Comparison of ENCODE assay signal across 2 cellular contexts in the genomic region with DNA sequence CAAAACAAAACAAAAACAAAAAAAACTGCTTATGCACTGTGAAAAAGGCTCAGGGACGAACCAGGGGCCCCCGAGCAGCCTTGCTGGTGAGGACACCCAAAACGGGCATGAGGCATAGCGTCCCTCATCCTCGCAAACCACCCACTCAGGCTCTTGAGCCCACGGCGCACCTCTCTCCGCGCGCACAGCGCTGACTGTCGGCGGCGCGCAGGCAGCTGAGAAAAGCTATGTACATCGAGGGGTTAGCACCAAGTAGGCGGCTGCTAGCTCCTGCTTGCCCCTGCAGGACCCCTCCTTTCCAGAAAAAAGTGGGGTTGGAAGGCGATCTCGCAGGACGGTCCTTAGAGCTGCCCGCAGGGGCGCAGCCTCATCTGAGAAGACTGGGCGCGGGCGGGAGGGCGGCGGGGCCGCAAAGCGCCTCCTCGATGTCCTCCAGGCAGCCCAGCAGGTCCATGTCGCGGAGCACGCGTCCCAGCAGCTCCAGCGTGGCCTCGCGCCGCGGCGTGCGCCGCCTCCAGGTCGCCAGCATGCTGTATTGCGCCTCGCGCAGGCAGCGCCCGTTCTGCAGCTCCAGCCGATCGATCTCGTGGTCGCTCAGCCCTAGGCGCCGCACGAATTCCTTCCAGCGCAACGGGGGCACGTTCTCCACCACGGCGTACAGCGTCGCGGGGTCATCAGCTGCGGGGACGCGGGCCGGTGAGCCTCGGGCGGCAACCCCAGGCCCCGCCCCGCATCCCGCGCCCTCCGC.
TF ChIP-seq lines count a peak whose summit lies in the region.

No MANE protein-coding gene starts in this region.

TF ChIP-seq in GM23338, 12 proteins besides CTCF, POLR2A, EP300 and RAD21 (continued from another document):
- TF ChIP-seq, protein P1, sequence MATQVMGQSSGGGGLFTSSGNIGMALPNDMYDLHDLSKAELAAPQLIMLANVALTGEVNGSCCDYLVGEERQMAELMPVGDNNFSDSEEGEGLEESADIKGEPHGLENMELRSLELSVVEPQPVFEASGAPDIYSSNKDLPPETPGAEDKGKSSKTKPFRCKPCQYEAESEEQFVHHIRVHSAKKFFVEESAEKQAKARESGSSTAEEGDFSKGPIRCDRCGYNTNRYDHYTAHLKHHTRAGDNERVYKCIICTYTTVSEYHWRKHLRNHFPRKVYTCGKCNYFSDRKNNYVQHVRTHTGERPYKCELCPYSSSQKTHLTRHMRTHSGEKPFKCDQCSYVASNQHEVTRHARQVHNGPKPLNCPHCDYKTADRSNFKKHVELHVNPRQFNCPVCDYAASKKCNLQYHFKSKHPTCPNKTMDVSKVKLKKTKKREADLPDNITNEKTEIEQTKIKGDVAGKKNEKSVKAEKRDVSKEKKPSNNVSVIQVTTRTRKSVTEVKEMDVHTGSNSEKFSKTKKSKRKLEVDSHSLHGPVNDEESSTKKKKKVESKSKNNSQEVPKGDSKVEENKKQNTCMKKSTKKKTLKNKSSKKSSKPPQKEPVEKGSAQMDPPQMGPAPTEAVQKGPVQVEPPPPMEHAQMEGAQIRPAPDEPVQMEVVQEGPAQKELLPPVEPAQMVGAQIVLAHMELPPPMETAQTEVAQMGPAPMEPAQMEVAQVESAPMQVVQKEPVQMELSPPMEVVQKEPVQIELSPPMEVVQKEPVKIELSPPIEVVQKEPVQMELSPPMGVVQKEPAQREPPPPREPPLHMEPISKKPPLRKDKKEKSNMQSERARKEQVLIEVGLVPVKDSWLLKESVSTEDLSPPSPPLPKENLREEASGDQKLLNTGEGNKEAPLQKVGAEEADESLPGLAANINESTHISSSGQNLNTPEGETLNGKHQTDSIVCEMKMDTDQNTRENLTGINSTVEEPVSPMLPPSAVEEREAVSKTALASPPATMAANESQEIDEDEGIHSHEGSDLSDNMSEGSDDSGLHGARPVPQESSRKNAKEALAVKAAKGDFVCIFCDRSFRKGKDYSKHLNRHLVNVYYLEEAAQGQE (IDR thresholded peaks at IDR 0.05; ENCODE audit: unreplicated experiment) = peak; percentile 12
- TF ChIP-seq POLR2AphosphoS5 (IDR thresholded peaks at IDR 0.05; ENCODE audit: low read depth) = 0 out of 2 replicates have a peak, but pooled peaks have one; percentile 31
- no peak for TF ChIP-seq EZH2 (IDR thresholded peaks at IDR 0.05; ENCODE audit: low read depth, unreplicated experiment)
- TF ChIP-seq, protein P2, sequence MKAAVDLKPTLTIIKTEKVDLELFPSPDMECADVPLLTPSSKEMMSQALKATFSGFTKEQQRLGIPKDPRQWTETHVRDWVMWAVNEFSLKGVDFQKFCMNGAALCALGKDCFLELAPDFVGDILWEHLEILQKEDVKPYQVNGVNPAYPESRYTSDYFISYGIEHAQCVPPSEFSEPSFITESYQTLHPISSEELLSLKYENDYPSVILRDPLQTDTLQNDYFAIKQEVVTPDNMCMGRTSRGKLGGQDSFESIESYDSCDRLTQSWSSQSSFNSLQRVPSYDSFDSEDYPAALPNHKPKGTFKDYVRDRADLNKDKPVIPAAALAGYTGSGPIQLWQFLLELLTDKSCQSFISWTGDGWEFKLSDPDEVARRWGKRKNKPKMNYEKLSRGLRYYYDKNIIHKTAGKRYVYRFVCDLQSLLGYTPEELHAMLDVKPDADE (IDR thresholded peaks at IDR 0.05) = no peak

TF ChIP-seq in HEK293T, 16 proteins besides CTCF, POLR2A, EP300 and RAD21 (continued from another document):
- TF ChIP-seq PKNOX1 (IDR thresholded peaks at IDR 0.05) = no peak
